Comparison of ENCODE assay signal across 14 cellular contexts in genomic region chr20:10478205-10478604, GRCh38.
A peak's percentile ranks its signal among the peaks of the same experiment; 100 is the strongest.
DNase-seq lines count a peak whose midpoint lies in the region; ATAC-seq and TF ChIP-seq lines count a peak whose summit lies in the region.
"Had no signal": no experiment of that assay in that cellular context is flagged by ENCODE, and none has a peak within 500 bp of the region (broad histone marks: within the 10 kb centered on the region; RNA-seq: fewer than 3 reads in every experiment).

No MANE protein-coding gene starts in this region.

- no peaks in the 10 kb centered on the region for H3K27me3 ChIP-seq in OCI-LY3 (ENCODE audit: low read depth, low read length)

- peaks cover 9% of the 10 kb centered on the region; the same call in 1 of the 2 replicates for H3K79me2 ChIP-seq in OCI-LY3 (ENCODE audit: low read length)

- no peak for TF ChIP-seq CTCF in OCI-LY3 (IDR thresholded peaks at IDR 0.05; ENCODE audit: low read depth, low read length)

- H3K27ac ChIP-seq in OCI-LY3 (ENCODE audit: low read length) = peak overlapping the region; percentile 63
- H3K27ac ChIP-seq: epithelial cell of prostate had no signal

- peak; percentile 74 for ATAC-seq in GM18861 (IDR thresholded peaks at IDR 0.05; ENCODE audit: unreplicated experiment)
- ATAC-seq in GM21526 (IDR thresholded peaks at IDR 0.05; ENCODE audit: low FRiP score, unreplicated experiment) = peak; percentile 62
- ATAC-seq in HG03025 (IDR thresholded peaks at IDR 0.05; ENCODE audit: low FRiP score, unreplicated experiment) = peak; percentile 59
- ATAC-seq: Panc1; stimulated activated naive B cell treated with anti-CD40 and anti-IgM and Interleukin-4, amounts not matched to agents 10 μg/mL and 1 μg/mL and 100 μg/mL, for 72 hours had no signal

- H3K9ac ChIP-seq in OCI-LY3 (ENCODE audit: low read length) = peak overlapping the region; percentile 12; the same call in 1 of the 2 replicates

- H3K4me2 ChIP-seq in OCI-LY3 (ENCODE audit: low read length) = peak overlapping the region; percentile 58

- DNase-seq in kidney glomerular epithelial cell (lab: John Stamatoyannopoulos, UW) (no peak), putamen (ENCODE audit: low spot score) (no peak), activated T-cell treated with anti-CD3 and anti-CD28 coated beads for 4 hours (no peak)
- DNase-seq: activated CD4-positive, alpha-beta T cell treated with anti-CD3 and anti-CD28 coated beads, Interleukin-2, amount 50 U/mL, for 1 hour; activated naive CD4-positive, alpha-beta T cell treated with anti-CD3 and anti-CD28 coated beads, Interleukin-2, amount 10 ng/mL, durations not matched to agents 7 days and 5 days; mesenchymal stem cell; NCI-H2171; stimulated activated naive B cell treated with anti-CD40 and anti-IgM and Interleukin-4, amounts not matched to agents 10 μg/mL and 1 μg/mL and 100 μg/mL, for 72 hours had no signal

- peaks cover 42% of the 10 kb centered on the region for H3K4me1 ChIP-seq in OCI-LY3 (ENCODE audit: low read length)

- no peak overlapping the region for H2AFZ ChIP-seq in OCI-LY3 (ENCODE audit: low read depth, low read length)

- no peaks in the 10 kb centered on the region for H3K9me3 ChIP-seq in OCI-LY3 (ENCODE audit: insufficient read depth, low read length)

- peak overlapping the region; percentile 21; the same call in 1 of the 2 replicates for H3K4me3 ChIP-seq in OCI-LY3 (ENCODE audit: low read length)

- 0 out of 2 replicates have a peak, but pooled peaks cover 2% of the 10 kb centered on the region for H4K20me1 ChIP-seq in OCI-LY3 (ENCODE audit: insufficient read depth, low read length)

- no peaks in the 10 kb centered on the region for H3K36me3 ChIP-seq in OCI-LY3 (replicated peaks; ENCODE audit: low read depth, low read length)
